8 cellular contexts compared by ENCODE assay signal in the genomic region with DNA sequence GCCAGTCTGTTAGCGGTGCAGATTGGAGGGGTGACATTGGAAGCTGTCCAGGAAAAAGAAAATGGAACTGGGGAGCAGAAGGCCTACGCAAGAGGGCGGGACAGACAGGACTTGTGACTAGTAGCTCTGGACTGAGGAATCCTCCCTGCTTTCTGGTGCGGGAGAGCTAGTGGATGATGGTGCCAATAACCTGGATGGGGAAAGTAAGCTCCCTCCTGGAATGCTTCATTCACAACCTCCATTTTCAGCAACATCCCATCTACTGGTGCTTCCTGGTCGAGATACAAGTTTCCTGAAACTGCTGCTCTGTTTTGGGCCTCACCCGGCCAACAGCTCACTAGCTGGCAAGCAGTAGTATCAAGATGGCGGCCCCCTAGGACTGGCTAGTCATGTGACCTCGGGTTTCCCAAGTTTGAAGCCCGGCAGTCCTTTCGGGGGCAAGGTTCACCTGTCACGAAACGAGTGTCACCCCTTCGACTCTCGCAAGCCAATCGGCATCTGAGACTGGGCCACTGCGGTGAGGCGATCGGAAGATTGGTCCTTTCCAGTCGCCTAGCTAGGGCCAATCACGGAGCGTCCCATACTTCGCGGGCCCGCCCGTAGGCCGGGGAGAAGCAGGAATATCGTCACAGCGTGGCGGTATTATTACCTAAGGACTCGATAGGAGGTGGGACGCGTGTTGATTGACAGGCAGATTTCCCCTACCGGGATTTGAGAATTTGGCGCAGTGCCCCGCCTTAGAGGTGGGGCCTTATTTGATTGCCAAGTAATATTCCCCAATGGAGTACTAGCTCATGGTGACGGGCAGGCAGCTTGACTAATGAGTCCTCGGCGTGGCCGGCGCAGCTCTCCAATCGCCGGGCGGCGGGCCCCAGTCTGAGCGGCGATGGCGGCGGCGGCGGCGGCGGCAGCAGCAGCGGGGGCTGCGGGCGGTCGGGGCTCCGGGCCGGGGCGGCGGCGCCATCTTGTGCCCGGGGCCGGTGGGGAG. TPM values are rescaled to one million over a fixed set of nuclear protein-coding genes. Genes with fewer than 3 reads are reported as not detected.
DNase-seq lines count a peak whose midpoint lies in the region; ATAC-seq, FAIRE-seq and TF ChIP-seq lines count a peak whose summit lies in the region.

A gene with protein sequence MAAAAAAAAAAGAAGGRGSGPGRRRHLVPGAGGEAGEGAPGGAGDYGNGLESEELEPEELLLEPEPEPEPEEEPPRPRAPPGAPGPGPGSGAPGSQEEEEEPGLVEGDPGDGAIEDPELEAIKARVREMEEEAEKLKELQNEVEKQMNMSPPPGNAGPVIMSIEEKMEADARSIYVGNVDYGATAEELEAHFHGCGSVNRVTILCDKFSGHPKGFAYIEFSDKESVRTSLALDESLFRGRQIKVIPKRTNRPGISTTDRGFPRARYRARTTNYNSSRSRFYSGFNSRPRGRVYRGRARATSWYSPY (plus strand): TSS at position 874 of the 988 bp plus-strand sequence. CDS start 13 bp downstream, at position 887.

- no peaks in the 10 kb centered on the region for H3K27me3 Mint-ChIP-seq in T-cell

- H3K4me3 ChIP-seq in cardiac muscle cell: peak within 1 kb of the TSS; percentile 97
- peak within 1 kb of the TSS; percentile 87 for H3K4me3 ChIP-seq in parathyroid adenoma (ENCODE audit: low read depth, low read length)
- peak within 1 kb of the TSS; percentile 78 to 99 (median 97) for H3K4me3 ChIP-seq in tibial nerve

- POLR2A ChIA-PET in T-cell (lab: Charles Lee): interaction anchor here (0.6 to 3.0 kb wide), 14 partner anchors 16 to 1580 kb away, joined by 3 to 30 read pairs (median 4); a partner anchor contains a TSS

- H3K9ac ChIP-seq in parathyroid adenoma: peak within 1 kb of the TSS; percentile 96

- peak within 1 kb of the TSS; percentile 90 for H3K27ac ChIP-seq in adipose tissue (ENCODE audit: low read depth, low read length)
- peak within 1 kb of the TSS; percentile 99 for H3K27ac ChIP-seq in cardiac muscle cell
- H3K27ac ChIP-seq in parathyroid adenoma: peak within 1 kb of the TSS; percentile 93
- H3K27ac ChIP-seq in tibial nerve: peak within 1 kb of the TSS; percentile 94 to 99 (median 96)

- H3K9me3 Mint-ChIP-seq in T-cell: no peaks in the 10 kb centered on the region

- WGBS in adipose tissue, 3 donors: 3 to 5% (median 3%) methylated on average over 58 to 63 of the region's 63 CpGs
- 5 to 6% methylated on average over 32 to 36 of the region's 63 CpGs for WGBS in tibial nerve, 2 donors

- ATAC-seq in HG02840 (IDR thresholded peaks at IDR 0.05; ENCODE audit: low FRiP score, unreplicated experiment): peak; percentile 91
- peak; percentile 87 to 89 (median 88) for ATAC-seq in T-cell (replicated peaks in 1 of 4)

- no peaks in the 10 kb centered on the region for H3K27me3 ChIP-seq in cardiac muscle cell
- H3K27me3 ChIP-seq in parathyroid adenoma (ENCODE audit: control insufficient read depth, insufficient read depth, low read length): no peaks in the 10 kb centered on the region
- no peaks in the 10 kb centered on the region for H3K27me3 ChIP-seq in tibial nerve

- peak within 1 kb of the TSS; percentile 89 for H2AFZ ChIP-seq in parathyroid adenoma

- H3K9me3 ChIP-seq in cardiac muscle cell (ENCODE audit: low read depth) (no peaks in the 10 kb centered on the region), parathyroid adenoma (ENCODE audit: control insufficient read depth, low read length) (no peaks in the 10 kb centered on the region), tibial nerve (no peaks in the 10 kb centered on the region)

- H3K27ac Mint-ChIP-seq in T-cell: peak within 1 kb of the TSS; percentile 98

- FAIRE-seq in GM12891 (lab: Jason Lieb, UNC): peak; percentile 97

- H3K4me1 ChIP-seq in cardiac muscle cell (ENCODE audit: low read depth) (peaks cover 15% of the 10 kb centered on the region), parathyroid adenoma (peaks cover 12% of the 10 kb centered on the region), tibial nerve (peaks cover 5 to 35% (median 19%) of the 10 kb centered on the region in 4 donors)

- H3K4me1 Mint-ChIP-seq in T-cell: peaks cover 30 to 32% (median 30%) of the 10 kb centered on the region in 3 donors

- DNase-seq in GM12891 (ENCODE audit: insufficient read length, low spot score) (peak; percentile 88), NCI-H1436 treated with DMSO at 0.1 percent for 48 hours (lab: John Stamatoyannopoulos, UW) (peak; percentile 99), T-cell (peak; percentile 93 to 100 (median 98)), cardiac muscle cell (ENCODE audit: low read depth in 1 of 2, low spot score in 1 of 2) (peak; percentile 100), tibial nerve (ENCODE audit: low spot score in 2 of 2) (peak; percentile 99)

- TF ChIP-seq CTCF in cardiac muscle cell (IDR thresholded peaks at IDR 0.05; ENCODE audit: low read depth, low read length) (no peak), parathyroid adenoma (IDR thresholded peaks at IDR 0.05) (no peak), tibial nerve (IDR thresholded peaks at IDR 0.05) (peak in 1 of 5 experiments; percentile 36)

- H3K4me3 Mint-ChIP-seq in T-cell: peak within 1 kb of the TSS; percentile 88 to 93 (median 90)

- H3K36me3 Mint-ChIP-seq in T-cell: peaks cover 23% of the 10 kb centered on the region

- TF ChIP-seq EP300 in tibial nerve (IDR thresholded peaks at IDR 0.05): peak; percentile 80 to 94

- H3K36me3 ChIP-seq in cardiac muscle cell (peaks cover 24% of the 10 kb centered on the region), parathyroid adenoma (ENCODE audit: control insufficient read depth, insufficient read depth, low read length) (no peaks in the 10 kb centered on the region), tibial nerve (peaks cover 0 to 30% (median 19%) of the 10 kb centered on the region in 3 donors)

- CTCF ChIA-PET in T-cell (lab: Charles Lee): interaction anchor here (0.7 to 6.6 kb wide), 24 partner anchors 8 to 1884 kb away, joined by 3 to 93 read pairs (median 4); a partner anchor contains a TSS

- peak within 1 kb of the TSS; percentile 93 for H3K4me2 ChIP-seq in parathyroid adenoma (ENCODE audit: low read length)

- peaks cover 7% of the 10 kb centered on the region for H3K79me2 ChIP-seq in parathyroid adenoma

- TF ChIP-seq POLR2A in GM12891 (IDR thresholded peaks at IDR 0.05; ENCODE audit: low read depth, low read length) (peak; percentile 92), tibial nerve (IDR thresholded peaks at IDR 0.05) (peak; percentile 60 to 79)

TF ChIP-seq in GM12891, 5 proteins besides CTCF, POLR2A, EP300 and RAD21:
- TF ChIP-seq POLR2AphosphoS5 (IDR thresholded peaks at IDR 0.05; ENCODE audit: low read depth, low read length) (peak; percentile 93), PAX5 (IDR thresholded peaks at IDR 0.05; ENCODE audit: insufficient read depth, low read length, severe bottlenecking) (no peak), TAF1 (IDR thresholded peaks at IDR 0.05; ENCODE audit: low read depth, low read length) (peak; percentile 82), SPI1 (IDR thresholded peaks at IDR 0.05; ENCODE audit: low read depth, low read length) (no peak), POU2F2 (IDR thresholded peaks at IDR 0.05; ENCODE audit: low read depth, low read length) (0 out of 2 replicates have a peak, but pooled peaks have one; percentile 14)
TF ChIP-seq in GM12891: peak in this region for 3.

RNA-seq across cellular contexts. Expression of the gene that starts here (rescaled TPM):
- 128 TPM for polyA plus RNA-seq in GM12891 (2012; ENCODE audit: low read depth, missing spikeins)
- total RNA-seq in T-cell: 100 to 1,000 TPM; 182 to 207 (median 186) TPM
- 100 to 1,000 TPM in 2 of 3 donors, 10 to 100 TPM in 1; 50.4 to 124 (median 110) TPM for polyA plus RNA-seq in adipose tissue
- 184 and 194 TPM in 2 replicates for total RNA-seq in cardiac muscle cell
- polyA plus RNA-seq in cardiac muscle cell: 502 and 534 TPM in 2 replicates
- 10 to 100 TPM; 52.1 to 80.8 (median 64.5) TPM for total RNA-seq in tibial nerve

Comparison
In these comparisons a context has a peak if more than half of its experiments do, and no peak if none do; other contexts are left out.
1. Peak in every context shown above with its lines: DNase-seq, ATAC-seq, H3K4me3 ChIP-seq and H3K27ac ChIP-seq.